ENCODE assay signal across 23 cellular contexts in the genomic region with DNA sequence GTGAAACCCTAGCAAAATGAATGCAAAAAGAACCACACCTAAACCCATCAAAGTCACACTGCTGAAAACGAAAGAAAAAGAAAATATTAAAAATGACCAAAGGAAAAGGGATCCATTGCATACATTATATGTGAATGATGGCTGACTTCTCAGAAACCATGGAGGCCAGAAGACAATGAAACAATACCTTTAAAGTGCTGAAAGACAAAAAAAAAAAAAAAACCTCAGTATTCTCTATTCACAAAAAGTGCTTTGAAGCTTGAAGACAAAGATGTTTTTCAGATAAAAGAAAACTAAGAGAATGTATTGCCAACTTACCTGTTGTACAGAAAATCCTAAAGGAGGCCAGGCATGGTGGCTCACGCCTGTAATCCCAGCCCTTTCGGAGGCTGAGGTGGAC. TPM values are rescaled to one million over a fixed set of nuclear protein-coding genes. Genes with fewer than 3 reads are reported as not detected.
DNase-seq lines count a peak whose midpoint lies in the region; ATAC-seq and TF ChIP-seq lines count a peak whose summit lies in the region.
"Had no signal": no experiment of that assay in that cellular context is flagged by ENCODE, and none has a peak within 500 bp of the region (broad histone marks: within the 10 kb centered on the region; RNA-seq: fewer than 3 reads in every experiment).

No MANE protein-coding gene starts in this region.

- no peak overlapping the region for H3K4me3 ChIP-seq in BLaER1 treated with 17β-estradiol and CSF1 and Interleukin-3, amounts not matched to agents 10 nM and 100 nM
- H3K4me3 ChIP-seq in foreskin fibroblast (ENCODE audit: low read depth in 1 of 2, low read length in 2 of 2): no peak overlapping the region
- H3K4me3 ChIP-seq: breast epithelium, colonic mucosa, smooth muscle cell, transverse colon had no signal

- peak overlapping the region in 1 of 11 experiments; percentile 14; a peak in 2 of 22 replicates for H3K27ac ChIP-seq in BLaER1 treated with 17β-estradiol and CSF1 and Interleukin-3, amounts not matched to agents 10 nM and 100 nM
- peak overlapping the region; percentile 8 for H3K27ac ChIP-seq in CD4-positive, alpha-beta T cell (ENCODE audit: low read depth, low read length)
- H3K27ac ChIP-seq: colonic mucosa, transverse colon had no signal

- POLR2A ChIA-PET in CD4-positive, alpha-beta T cell (lab: Charles Lee): interaction anchor here (1.2 to 31.0 kb wide), 4 partner anchors 27 to 164 kb away, joined by 3 to 1638 read pairs (median 6); a partner anchor contains a TSS
- POLR2A ChIA-PET in activated CD8-positive, alpha-beta T cell treated with anti-CD3 and anti-CD28 coated beads for 36 hours (lab: Charles Lee): interaction anchor here (1.3 to 21.3 kb wide), 2 partner anchors 15 to 36 kb away, joined by 3 to 521 read pairs; a partner anchor contains a TSS

- peaks cover 0 to 9% (median 0%) of the 10 kb centered on the region in 11 experiments; a peak in 3 of 22 replicates for H3K36me3 ChIP-seq in BLaER1 treated with 17β-estradiol and CSF1 and Interleukin-3, amounts not matched to agents 10 nM and 100 nM
- H3K36me3 ChIP-seq: breast epithelium, colonic mucosa, transverse colon had no signal

- no peak for TF ChIP-seq CTCF in CD4-positive, alpha-beta T cell (IDR thresholded peaks at IDR 0.05)
- TF ChIP-seq CTCF in activated CD8-positive, alpha-beta T cell treated with anti-CD3 and anti-CD28 coated beads for 36 hours (IDR thresholded peaks at IDR 0.05): no peak
- no peak for TF ChIP-seq CTCF in foreskin fibroblast (IDR thresholded peaks at IDR 0.05; ENCODE audit: low read depth, low read length)

- no peaks in the 10 kb centered on the region for H3K9me3 Mint-ChIP-seq in CD4-positive, alpha-beta T cell
- no peaks in the 10 kb centered on the region for H3K9me3 Mint-ChIP-seq in activated CD8-positive, alpha-beta T cell treated with anti-CD3 and anti-CD28 coated beads for 36 hours
- no peaks in the 10 kb centered on the region for H3K9me3 Mint-ChIP-seq in effector memory CD8-positive, alpha-beta T cell
- H3K9me3 Mint-ChIP-seq: HFFc6, memory B cell had no signal

- no peaks in the 10 kb centered on the region for H3K27me3 ChIP-seq in BLaER1 treated with 17β-estradiol and CSF1 and Interleukin-3, amounts not matched to agents 10 nM and 100 nM
- H3K27me3 ChIP-seq in CD4-positive, alpha-beta T cell (ENCODE audit: control insufficient read depth, insufficient read depth, low read length): no peaks in the 10 kb centered on the region
- H3K27me3 ChIP-seq: breast epithelium, colonic mucosa, transverse colon had no signal

- peaks cover 0 to 15% (median 8%) of the 10 kb centered on the region in 11 experiments; a peak in 7 of 22 replicates for H3K9me3 ChIP-seq in BLaER1 treated with 17β-estradiol and CSF1 and Interleukin-3, amounts not matched to agents 10 nM and 100 nM (replicated peaks in 1 of 11)
- H3K9me3 ChIP-seq in CD4-positive, alpha-beta T cell (ENCODE audit: control insufficient read depth, low read length): no peaks in the 10 kb centered on the region
- H3K9me3 ChIP-seq: breast epithelium, colonic mucosa, transverse colon had no signal

- H3K27ac Mint-ChIP-seq in CD4-positive, alpha-beta T cell: peak overlapping the region; percentile 98
- peak overlapping the region; percentile 82 for H3K27ac Mint-ChIP-seq in activated CD8-positive, alpha-beta T cell treated with anti-CD3 and anti-CD28 coated beads for 36 hours
- peak overlapping the region; percentile 93 to 98 for H3K27ac Mint-ChIP-seq in effector memory CD8-positive, alpha-beta T cell
- H3K27ac Mint-ChIP-seq: HFFc6, memory B cell had no signal

- intact Hi-C loops in CD4-positive, alpha-beta T cell (cut with DNase I, micrococcal nuclease): no loop called here
- intact Hi-C loops in activated CD8-positive, alpha-beta T cell treated with anti-CD3 and anti-CD28 coated beads for 36 hours (cut with micrococcal nuclease): loop anchor here (10.0 kb wide), 2 partner anchors 314 to 796 kb away; a partner anchor contains a TSS

- no peak overlapping the region for H3K9ac ChIP-seq in BLaER1 treated with 17β-estradiol and CSF1 and Interleukin-3, amounts not matched to agents 10 nM and 100 nM

- peaks cover 0 to 24% (median 0%) of the 10 kb centered on the region in 11 experiments; a peak in 6 of 22 replicates for H4K20me1 ChIP-seq in BLaER1 treated with 17β-estradiol and CSF1 and Interleukin-3, amounts not matched to agents 10 nM and 100 nM

- H3K4me1 Mint-ChIP-seq in CD4-positive, alpha-beta T cell (ENCODE audit: low read depth): peaks cover 86% of the 10 kb centered on the region
- peaks cover 76% of the 10 kb centered on the region for H3K4me1 Mint-ChIP-seq in activated CD8-positive, alpha-beta T cell treated with anti-CD3 and anti-CD28 coated beads for 36 hours (ENCODE audit: low read depth)
- H3K4me1 Mint-ChIP-seq in effector memory CD8-positive, alpha-beta T cell (ENCODE audit: low read depth in 2 of 2): peaks cover 67 to 83% of the 10 kb centered on the region in 2 donors

- peaks cover 54 to 83% (median 78%) of the 10 kb centered on the region in 10 experiments for H3K4me1 ChIP-seq in BLaER1 treated with 17β-estradiol and CSF1 and Interleukin-3, amounts not matched to agents 10 nM and 100 nM
- H3K4me1 ChIP-seq: colonic mucosa had no signal

- H3K4me3 Mint-ChIP-seq in CD4-positive, alpha-beta T cell: peak overlapping the region; percentile 69
- peak overlapping the region; percentile 74 for H3K4me3 Mint-ChIP-seq in activated CD8-positive, alpha-beta T cell treated with anti-CD3 and anti-CD28 coated beads for 36 hours
- H3K4me3 Mint-ChIP-seq in effector memory CD8-positive, alpha-beta T cell: peak overlapping the region; percentile 46 to 92
- H3K4me3 Mint-ChIP-seq: HFFc6, memory B cell had no signal

- ATAC-seq in CD4-positive, alpha-beta T cell (ENCODE audit: poor library complexity): no peak
- no peak for ATAC-seq in activated CD8-positive, alpha-beta T cell treated with anti-CD3 and anti-CD28 coated beads for 36 hours
- ATAC-seq in effector memory CD8-positive, alpha-beta T cell (replicated peaks): no peak
- ATAC-seq: activated CD4-positive, CD25-positive, alpha-beta regulatory T cell treated with anti-CD3 and anti-CD28 coated beads, Interleukin-2, amount 50 U/mL, for 24 hours; left colon had no signal

- H3K36me3 Mint-ChIP-seq in CD4-positive, alpha-beta T cell (ENCODE audit: low read depth): peaks cover 7% of the 10 kb centered on the region
- H3K36me3 Mint-ChIP-seq in activated CD8-positive, alpha-beta T cell treated with anti-CD3 and anti-CD28 coated beads for 36 hours (ENCODE audit: low read depth): peaks cover 16% of the 10 kb centered on the region
- H3K36me3 Mint-ChIP-seq in effector memory CD8-positive, alpha-beta T cell (ENCODE audit: insufficient read depth): peaks cover 23% of the 10 kb centered on the region
- H3K36me3 Mint-ChIP-seq: memory B cell had no signal

- DNase-seq in CD4-positive, alpha-beta T cell: no peak
- DNase-seq in activated CD8-positive, alpha-beta T cell treated with anti-CD3 and anti-CD28 coated beads for 36 hours: no peak
- no peak for DNase-seq in effector memory CD8-positive, alpha-beta T cell
- DNase-seq in foreskin fibroblast: no peak
- DNase-seq in NCI-H446 treated with DMSO at 0.1 percent for 48 hours (lab: John Stamatoyannopoulos, UW): no peak
- no peak for DNase-seq in ecto neural progenitor cell (ENCODE audit: low spot score)
- no peak for DNase-seq in 8988T
- DNase-seq: activated CD8-positive, alpha-beta memory T cell treated with anti-CD3 and anti-CD28 coated beads, Interleukin-2, amount 50 U/mL, for 48 hours; colonic mucosa; HFFc6; KG1; left colon; MV-4-11; NCI-H2171; NCI-H526 treated with DMSO at 0.1 percent for 48 hours; stimulated activated naive CD4-positive, alpha-beta T cell treated with Interleukin-2 at 50 U/mL for 16 hours; T1000; transverse colon had no signal

- peak overlapping the region in 8 of 11 experiments; percentile 1 to 100 (median 26); a peak in 10 of 22 replicates for H3K4me2 ChIP-seq in BLaER1 treated with 17β-estradiol and CSF1 and Interleukin-3, amounts not matched to agents 10 nM and 100 nM
- H3K4me2 ChIP-seq: smooth muscle cell had no signal

- CTCF ChIA-PET in CD4-positive, alpha-beta T cell (lab: Charles Lee): interaction anchor here (0.6 to 31.7 kb wide), 4 partner anchors 12 to 1662 kb away, joined by 3 to 1090 read pairs (median 8); no protein-coding TSS in a partner anchor
- CTCF ChIA-PET in activated CD8-positive, alpha-beta T cell treated with anti-CD3 and anti-CD28 coated beads for 36 hours (lab: Charles Lee): interaction anchor here (1.0 to 26.8 kb wide), 5 partner anchors 8 to 42 kb away, joined by 3 to 913 read pairs (median 11); no protein-coding TSS in a partner anchor

- H3K27me3 Mint-ChIP-seq in CD4-positive, alpha-beta T cell: no peaks in the 10 kb centered on the region
- no peaks in the 10 kb centered on the region for H3K27me3 Mint-ChIP-seq in activated CD8-positive, alpha-beta T cell treated with anti-CD3 and anti-CD28 coated beads for 36 hours
- H3K27me3 Mint-ChIP-seq in effector memory CD8-positive, alpha-beta T cell: no peaks in the 10 kb centered on the region
- H3K27me3 Mint-ChIP-seq: memory B cell had no signal

RNA-seq across cellular contexts. Expression of a gene that starts 4.5 kb away (rescaled TPM):
- 100 to 1,000 TPM; 660 to 678 TPM for total RNA-seq in CD4-positive, alpha-beta T cell
- total RNA-seq in activated CD8-positive, alpha-beta T cell treated with anti-CD3 and anti-CD28 coated beads for 36 hours: 100 to 1,000 TPM; 340 to 351 TPM
